ENCODE assay signal across 8 cellular contexts in genomic region chr14:57390037-57390805, GRCh38. TPM values are rescaled to one million over a fixed set of nuclear protein-coding genes. Genes with fewer than 3 reads are reported as not detected.
DNase-seq lines count a peak whose midpoint lies in the region; ATAC-seq and TF ChIP-seq lines count a peak whose summit lies in the region.

TSS of gene NAA30 (plus strand) at chr14:57390586. CDS start at chr14:57390958, 372 bp downstream.

- no peaks in the 10 kb centered on the region for H3F3A ChIP-seq in smooth muscle cell (ENCODE audit: low read depth)

- no peak for TF ChIP-seq CTCF in AG04450 (IDR thresholded peaks at IDR 0.05; ENCODE audit: low read depth, low read length)
- no peak for TF ChIP-seq CTCF in WERI-Rb-1 (IDR thresholded peaks at IDR 0.05; ENCODE audit: low read depth, low read length)
- no peak for TF ChIP-seq CTCF in mammary epithelial cell (conservative IDR thresholded peaks at IDR 0.05 in 1 of 2, IDR thresholded peaks at IDR 0.05 in 1 of 2; ENCODE audit: extremely low read depth in 1 of 2, insufficient read depth in 1 of 2, low read depth in 1 of 2, low read length in 2 of 2)
- TF ChIP-seq CTCF in smooth muscle cell (IDR thresholded peaks at IDR 0.05; ENCODE audit: borderline replicate concordance, insufficient read depth, poor library complexity, severe bottlenecking), result no peak

- H4K20me1 ChIP-seq in mammary epithelial cell (ENCODE audit: insufficient read depth, low read length) (no peaks in the 10 kb centered on the region), smooth muscle cell (ENCODE audit: low read depth) (peaks cover 41% of the 10 kb centered on the region)

- DNase-seq in AG04450 (ENCODE audit: low read depth, low spot score) (peak; percentile 71), NCI-H2227 (lab: John Stamatoyannopoulos, UW; ENCODE audit: unreplicated experiment) (peak; percentile 93), WERI-Rb-1 (peak; percentile 98), mammary epithelial cell (peak; percentile 90), iPS-NIHi7 (ENCODE audit: extremely low spot score) (peak; percentile 94), smooth muscle cell (lab: John Stamatoyannopoulos, UW; ENCODE audit: unreplicated experiment) (peak; percentile 68)

- dilution Hi-C loops in mammary epithelial cell (cut with HindIII; ENCODE audit: low sequenced_read_pairs), result no loop called here

- ATAC-seq in GM18873 (IDR thresholded peaks at IDR 0.05; ENCODE audit: low FRiP score, unreplicated experiment), result peak; percentile 77
- ATAC-seq in HG03135 (IDR thresholded peaks at IDR 0.05; ENCODE audit: unreplicated experiment), result peak; percentile 84

- H3K4me3 ChIP-seq in AG04450 (ENCODE audit: low read depth, low read length) (peak within 1 kb of the TSS; percentile 75), WERI-Rb-1 (ENCODE audit: low read depth, low read length) (peak within 1 kb of the TSS; percentile 78), mammary epithelial cell (replicated peaks in 1 of 3; ENCODE audit: insufficient read depth in 1 of 3, low read depth in 2 of 3, low read length in 3 of 3) (peak within 1 kb of the TSS; percentile 76 to 89 (median 79)), smooth muscle cell (peak within 1 kb of the TSS; percentile 92)

- peak within 1 kb of the TSS; percentile 87 for H3K9ac ChIP-seq in mammary epithelial cell (ENCODE audit: insufficient read depth, low read length)
- H3K9ac ChIP-seq in smooth muscle cell (ENCODE audit: low read depth), result peak within 1 kb of the TSS; percentile 85

- in situ Hi-C loops in mammary epithelial cell (cut with MboI; ENCODE audit: low sequenced_read_pairs in 2 of 2), result no loop called here

- H3K27me3 ChIP-seq in AG04450 (ENCODE audit: control insufficient read depth, insufficient read depth, low read length) (no peaks in the 10 kb centered on the region), WERI-Rb-1 (ENCODE audit: insufficient read depth, low read depth, severe bottlenecking) (no peaks in the 10 kb centered on the region), mammary epithelial cell (ENCODE audit: insufficient read depth, low read length) (no peaks in the 10 kb centered on the region), smooth muscle cell (ENCODE audit: low read depth) (no peaks in the 10 kb centered on the region)

- H3K27ac ChIP-seq in AG04450 (ENCODE audit: low read depth, low read length), result peak within 1 kb of the TSS; percentile 58
- peak within 1 kb of the TSS; percentile 88 for H3K27ac ChIP-seq in WERI-Rb-1
- H3K27ac ChIP-seq in mammary epithelial cell (ENCODE audit: insufficient read depth, low read depth, low read length), result peak within 1 kb of the TSS; percentile 58
- H3K27ac ChIP-seq in smooth muscle cell (ENCODE audit: low read depth), result peak within 1 kb of the TSS; percentile 45

- POLR2A ChIA-PET in AG04450 (lab: Yijun Ruan, JAX), result interaction anchor here (0.7 to 1.5 kb wide), 4 partner anchors 9 to 811 kb away, joined by 3 to 5 read pairs (median 3); partner anchors contain the start of gene TMEM260

- BruUV-seq in mammary epithelial cell (replicated peaks; lab: Mats Ljungman, UMichigan), result no TSS peak

- CTCF ChIA-PET in AG04450 (lab: Charles Lee), result interaction anchor here (0.6 to 1.4 kb wide), 3 partner anchors 9 to 731 kb away, joined by 3 to 7 read pairs (median 4); no protein-coding TSS in a partner anchor
- CTCF ChIA-PET in mammary epithelial cell (lab: Charles Lee; ENCODE audit: low non-redundant PET), result no interaction called here

- H3K79me2 ChIP-seq in mammary epithelial cell (ENCODE audit: insufficient read depth, low read length) (peaks cover 49% of the 10 kb centered on the region), smooth muscle cell (ENCODE audit: low read depth) (peaks cover 45% of the 10 kb centered on the region)

- peaks cover 15% of the 10 kb centered on the region for H3K36me3 ChIP-seq in WERI-Rb-1
- peaks cover 6% of the 10 kb centered on the region for H3K36me3 ChIP-seq in mammary epithelial cell (ENCODE audit: insufficient read depth, low read length)
- no peaks in the 10 kb centered on the region for H3K36me3 ChIP-seq in smooth muscle cell (ENCODE audit: low read depth)

- no peaks in the 10 kb centered on the region; the same call in 1 of the 2 replicates for H3K9me3 ChIP-seq in AG04450 (ENCODE audit: control insufficient read depth, insufficient read depth, low read length)
- H3K9me3 ChIP-seq in WERI-Rb-1 (ENCODE audit: severe bottlenecking), result no peaks in the 10 kb centered on the region
- H3K9me3 ChIP-seq in mammary epithelial cell (replicated peaks; ENCODE audit: insufficient read depth, low read length), result no peaks in the 10 kb centered on the region
- H3K9me3 ChIP-seq in smooth muscle cell (replicated peaks; ENCODE audit: low read depth), result no peaks in the 10 kb centered on the region

- intact Hi-C loops in mammary epithelial cell (cut with micrococcal nuclease), result loop anchor here (5.0 to 10.0 kb wide), 2 partner anchors 123 to 685 kb away; partner anchors contain the start of genes AP5M1 and EXOC5

- H3K4me1 ChIP-seq in mammary epithelial cell (ENCODE audit: insufficient read depth, low read length) (peaks cover 6% of the 10 kb centered on the region), smooth muscle cell (ENCODE audit: low read depth) (peaks cover 27% of the 10 kb centered on the region)

- H3K4me2 ChIP-seq in mammary epithelial cell (ENCODE audit: insufficient read depth, low read depth, low read length) (peak within 1 kb of the TSS; percentile 91), smooth muscle cell (peak within 1 kb of the TSS; percentile 99)

- WGBS in mammary epithelial cell (ENCODE audit: low coverage, missing lambda C conversion rate), result 3% methylated on average over 13 of the region's 62 CpGs
- WGBS in smooth muscle cell (ENCODE audit: low lambda C conversion rate), result 1% methylated on average over 29 of the region's 62 CpGs

- peak within 1 kb of the TSS; percentile 97 for H2AFZ ChIP-seq in mammary epithelial cell (ENCODE audit: low read depth, low read length)
- peak within 1 kb of the TSS; percentile 97 for H2AFZ ChIP-seq in smooth muscle cell (ENCODE audit: low read depth)

RNA-seq across cellular contexts. Expression of gene NAA30, which starts in this region (rescaled TPM):
- polyA plus RNA-seq in AG04450 (2011; rRNA removed) (14.9 and 17.9 TPM in 2 replicates), mammary epithelial cell (6.3 TPM), smooth muscle cell (7.4 and 11.0 TPM in 2 replicates)
- 8.6 and 16.9 TPM in 2 replicates for polyA minus RNA-seq in AG04450 (2011; rRNA and poly(A)+ RNA removed)
- total RNA-seq in mammary epithelial cell (10 to 100 TPM; 22.9 to 28.2 TPM), smooth muscle cell (24.0 and 27.2 TPM in 2 replicates)
- polyA minus RNA-seq in mammary epithelial cell, result 5.0 TPM

Comparison
In these comparisons a context has a peak if more than half of its experiments do, and no peak if none do; other contexts are left out.
1. Peak in every context shown above with its lines: DNase-seq, ATAC-seq, H3K4me3 ChIP-seq and H3K27ac ChIP-seq.